In genomic region chr4:43362875-43363636, GRCh38 we compare ENCODE assay signal across 8 cellular contexts.
"Had no signal": no experiment of that assay in that cellular context is flagged by ENCODE, and none has a peak within 500 bp of the region (broad histone marks: within the 10 kb centered on the region; RNA-seq: fewer than 3 reads in every experiment).

No MANE protein-coding gene starts in this region.

- H3K4me3 ChIP-seq: GM12878 had no signal

- FAIRE-seq: G401.6, GM12878, GM12891, GM12892, GM18507, GM19239 had no signal

- ATAC-seq: GM12878 had no signal

- DNase-seq: GDM1, GF-D8 had no signal
